2 cellular contexts compared by ENCODE assay signal in the genomic region with DNA sequence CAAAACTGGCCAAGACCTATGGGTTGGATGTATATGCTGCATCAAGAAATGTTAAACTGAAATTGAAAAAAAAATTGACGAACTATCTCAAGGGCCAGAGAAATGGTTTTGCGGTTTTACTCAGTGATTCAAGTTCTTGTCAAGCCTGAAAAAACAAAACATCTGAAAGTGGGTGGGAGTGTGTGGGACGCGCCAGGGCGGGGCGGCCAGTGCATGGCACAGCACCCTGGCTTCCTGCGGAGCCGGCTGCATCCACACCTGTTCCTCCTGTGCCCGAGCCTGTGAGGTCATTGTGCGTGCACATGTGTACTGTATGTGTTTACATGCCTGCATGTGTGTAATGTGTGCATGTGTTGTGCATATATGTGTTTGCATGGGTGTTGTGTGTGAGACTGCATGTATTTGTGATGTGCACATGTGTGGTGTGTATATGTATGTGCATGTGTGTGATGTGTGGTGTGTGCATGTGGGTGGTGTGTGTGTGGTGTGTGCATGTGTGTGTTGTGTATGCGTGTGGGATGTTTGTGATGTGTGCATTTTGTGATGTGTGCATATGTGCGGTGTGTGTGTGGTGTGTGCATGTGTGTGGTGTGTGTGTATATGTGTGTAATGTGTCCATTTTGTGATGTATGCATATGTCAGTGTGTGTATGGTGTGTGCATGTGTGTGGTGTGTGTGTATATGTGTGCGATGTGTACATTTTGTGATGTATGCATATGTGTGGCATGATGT.
TF ChIP-seq lines count a peak whose summit lies in the region.

No MANE protein-coding gene starts in this region.

TF ChIP-seq in HepG2, 621 proteins besides CTCF, POLR2A, EP300 and RAD21 (continues in another document):
- TF ChIP-seq DPF2 (CRISPR knock-in tag; IDR thresholded peaks at IDR 0.05; ENCODE audit: borderline replicate concordance, low read depth) (no peak), KMT2A (CRISPR knock-in tag; IDR thresholded peaks at IDR 0.05) (no peak), NONO (IDR thresholded peaks at IDR 0.05) (0 out of 2 replicates have a peak, but pooled peaks have one; percentile 57), NONO (CRISPR knock-in tag; conservative IDR thresholded peaks at IDR 0.05) (no peak), ATM (IDR thresholded peaks at IDR 0.05; ENCODE audit: borderline replicate concordance) (peak; percentile 53; the same call in 1 of the 2 replicates), LCORL (IDR thresholded peaks at IDR 0.05) (peak; percentile 61; the same call in 1 of the 2 replicates), LCORL (CRISPR knock-in tag; IDR thresholded peaks at IDR 0.05) (no peak), CREB1 (IDR thresholded peaks at IDR 0.05) (peak; percentile 33; the same call in 1 of the 2 replicates), CREB1 (CRISPR knock-in tag; IDR thresholded peaks at IDR 0.05) (no peak), FOXA1 (IDR thresholded peaks at IDR 0.05) (peak; percentile 50; the same call in 1 of the 2 replicates), FOXA1 (CRISPR knock-in tag; IDR thresholded peaks at IDR 0.05) (no peak), MEIS2 (CRISPR knock-in tag; IDR thresholded peaks at IDR 0.05) (no peak), ZNF207 (IDR thresholded peaks at IDR 0.05; ENCODE audit: borderline replicate concordance) (peak; percentile 43; the same call in 1 of the 2 replicates), FLYWCH1 (CRISPR knock-in tag; IDR thresholded peaks at IDR 0.05) (no peak), ELF3 (CRISPR knock-in tag; IDR thresholded peaks at IDR 0.05) (no peak), ZNF841 (CRISPR knock-in tag; IDR thresholded peaks at IDR 0.05; ENCODE audit: borderline replicate concordance) (no peak), FUBP1 (CRISPR knock-in tag; IDR thresholded peaks at IDR 0.05; ENCODE audit: borderline replicate concordance) (no peak), CENPT (CRISPR knock-in tag; IDR thresholded peaks at IDR 0.05; ENCODE audit: low read depth) (no peak), ZNF646 (CRISPR knock-in tag; IDR thresholded peaks at IDR 0.05) (peak; percentile 57; the same call in 1 of the 2 replicates), FOXK2 (IDR thresholded peaks at IDR 0.05) (peak; percentile 62; the same call in 1 of the 2 replicates), POLR2AphosphoS5 (IDR thresholded peaks at IDR 0.05; ENCODE audit: low read depth, low read length) (no peak), FOSL2 (CRISPR knock-in tag; IDR thresholded peaks at IDR 0.05) (no peak)

TF ChIP-seq in H1, 55 proteins besides CTCF, POLR2A, EP300 and RAD21:
- TF ChIP-seq TCF12 (IDR thresholded peaks at IDR 0.05; ENCODE audit: low read depth, low read length) (no peak), SRF (IDR thresholded peaks at IDR 0.05; ENCODE audit: low read depth, low read length) (no peak), BCL11A (IDR thresholded peaks at IDR 0.05; ENCODE audit: low read depth in 2 of 2, low read length in 2 of 2) (no peak), POU5F1 (IDR thresholded peaks at IDR 0.05; ENCODE audit: low read depth, low read length) (no peak), TBP (IDR thresholded peaks at IDR 0.05; ENCODE audit: low read depth, low read length) (no peak), JUN (IDR thresholded peaks at IDR 0.05; ENCODE audit: low read depth, low read length) (no peak), POLR2AphosphoS5 (IDR thresholded peaks at IDR 0.05; ENCODE audit: low read depth, low read length) (no peak), NRF1 (IDR thresholded peaks at IDR 0.05; ENCODE audit: low read depth, low read length) (no peak), ATF2 (IDR thresholded peaks at IDR 0.05; ENCODE audit: low read length) (no peak), KDM1A (IDR thresholded peaks at IDR 0.05; ENCODE audit: borderline replicate concordance, low read length) (no peak), SP2 (IDR thresholded peaks at IDR 0.05; ENCODE audit: low read length) (no peak)
TF ChIP-seq in H1: peak in this region for 0.
